In the genomic region with DNA sequence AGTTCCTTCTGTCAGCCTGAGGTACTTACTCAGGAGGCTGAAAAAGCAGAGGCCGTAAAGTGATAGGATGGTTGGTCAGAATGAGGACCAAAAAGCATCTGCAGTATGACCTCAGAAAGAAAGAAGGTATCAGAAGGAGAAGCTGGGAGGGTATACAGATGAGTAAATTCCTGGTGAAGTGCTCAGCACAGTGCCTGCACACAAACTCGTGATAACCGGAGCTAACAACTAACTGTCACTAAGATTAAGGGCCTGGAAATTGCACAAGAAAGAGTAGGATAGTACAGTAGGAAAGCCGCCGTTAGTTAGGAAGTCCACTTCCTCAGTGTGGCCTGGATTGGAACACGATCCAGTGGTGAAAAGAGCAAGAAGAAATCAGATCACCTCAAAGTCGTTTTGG, we compare ENCODE assay signal across 16 cellular contexts.
DNase-seq lines count a peak whose midpoint lies in the region; ATAC-seq and TF ChIP-seq lines count a peak whose summit lies in the region.
"Had no signal": no experiment of that assay in that cellular context is flagged by ENCODE, and none has a peak within 500 bp of the region (broad histone marks: within the 10 kb centered on the region; RNA-seq: fewer than 3 reads in every experiment).

No MANE protein-coding gene starts in this region.

- TF ChIP-seq POLR2A in gastrocnemius medialis (IDR thresholded peaks at IDR 0.05), result no peak

- DNase-seq in ELR (ENCODE audit: low read depth) (peak; percentile 15), amniotic epithelial cell (ENCODE audit: low read depth) (peak; percentile 94), iris pigment epithelial cell (ENCODE audit: low read depth) (peak; percentile 50), gastrocnemius medialis (no peak), NCI-H2029 treated with DMSO at 0.1 percent for 48 hours (lab: John Stamatoyannopoulos, UW) (no peak), GM19240 (ENCODE audit: insufficient read length, low spot score) (no peak)
- DNase-seq: COR-L47; HCEC 1CT; MM.1S; NCI-H187; NCI-H446; NCI-H69; NK-92 treated with Interleukin-12 subunit alpha and Interleukin-12 subunit beta, amount 100 ng/mL, for 24 hours; SHP77 treated with DMSO at 0.1 percent for 48 hours had no signal

- intact Hi-C loops in gastrocnemius medialis (cut with DNase I; ENCODE audit: low total_unique reads), result no loop called here

- ATAC-seq in gastrocnemius medialis (no peak), GM18873 (IDR thresholded peaks at IDR 0.05; ENCODE audit: low FRiP score, unreplicated experiment) (no peak)
- ATAC-seq: SK-N-SH treated with all-trans-retinoic acid at 6 μM for 48 hours had no signal

- H3K4me1 ChIP-seq in gastrocnemius medialis, result peaks cover 40 to 47% of the 10 kb centered on the region in 2 donors

- in situ Hi-C loops in gastrocnemius medialis (cut with MboI; ENCODE audit: low sequenced_read_pairs in 4 of 4), result no loop called here

- H3K4me3 ChIP-seq in gastrocnemius medialis, result no peak overlapping the region

- H3K9me3 ChIP-seq in gastrocnemius medialis, result no peaks in the 10 kb centered on the region

- peaks cover 0 to 21% of the 10 kb centered on the region in 2 donors for H3K36me3 ChIP-seq in gastrocnemius medialis

- no peak for TF ChIP-seq CTCF in gastrocnemius medialis (IDR thresholded peaks at IDR 0.05 in 4 of 5, conservative IDR thresholded peaks at IDR 0.05 in 1 of 5)

- no peaks in the 10 kb centered on the region for H3K27me3 ChIP-seq in gastrocnemius medialis

- peak overlapping the region; percentile 87 to 98 (median 95) for H3K27ac ChIP-seq in gastrocnemius medialis

Comparison
In these comparisons a context has a peak if more than half of its experiments do, and no peak if none do; other contexts are left out.
1. DNase-seq: peak in ELR (single experiment), amniotic epithelial cell (single experiment) and iris pigment epithelial cell (single experiment); none in gastrocnemius medialis (0 of 2), NCI-H2029 treated with DMSO at 0.1 percent for 48 hours (single experiment) and GM19240 (single experiment).